Comparison of ENCODE assay signal across 11 cellular contexts in the genomic region with DNA sequence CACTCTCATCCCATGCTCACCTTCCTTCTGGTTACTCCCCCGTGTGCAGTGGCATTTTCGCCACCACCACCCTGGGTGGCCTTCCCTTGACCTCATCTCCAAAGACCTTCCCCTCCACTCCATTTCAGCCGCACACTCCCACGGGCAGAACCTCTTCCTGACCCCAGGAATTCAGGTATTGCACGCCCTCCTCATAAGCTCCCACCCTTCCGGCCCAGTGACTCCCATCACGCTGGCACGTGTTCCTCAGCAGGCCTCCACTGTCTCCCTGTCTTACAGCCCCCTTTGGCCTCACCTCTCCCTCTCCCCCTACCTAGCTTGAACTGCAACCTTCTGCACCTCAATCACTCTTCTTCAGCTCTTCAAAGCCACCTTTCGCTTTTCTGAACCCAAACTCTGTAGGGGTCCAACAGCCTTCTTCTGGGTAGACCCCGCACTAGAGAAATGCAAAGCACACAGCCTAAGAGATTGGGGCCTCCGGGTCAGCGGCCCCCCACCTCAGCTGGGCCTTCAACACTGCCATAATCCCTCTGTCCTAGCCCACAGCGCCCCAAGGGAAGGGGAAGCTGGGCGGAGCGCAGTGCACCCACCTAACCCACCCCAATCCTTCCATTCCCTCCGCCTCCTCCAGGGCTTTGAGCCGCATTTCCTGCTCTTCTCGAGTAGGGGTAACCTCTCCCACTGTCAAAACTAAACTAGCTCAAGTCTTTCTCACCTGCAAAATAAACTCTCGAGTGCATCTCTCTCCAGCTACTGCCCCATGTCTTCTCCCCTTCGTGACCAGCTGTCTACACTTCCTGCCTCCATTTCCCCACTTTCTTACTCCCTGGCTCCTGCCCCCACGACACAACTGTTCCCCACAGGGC. TPM values are rescaled to one million over a fixed set of nuclear protein-coding genes. Genes with fewer than 3 reads are reported as not detected.
DNase-seq lines count a peak whose midpoint lies in the region; ATAC-seq and TF ChIP-seq lines count a peak whose summit lies in the region.
"Had no signal": no experiment of that assay in that cellular context is flagged by ENCODE, and none has a peak within 500 bp of the region (broad histone marks: within the 10 kb centered on the region; RNA-seq: fewer than 3 reads in every experiment).

No MANE protein-coding gene starts in this region.

- peaks cover 14% of the 10 kb centered on the region; the same call in 1 of the 2 replicates for H4K20me1 ChIP-seq in DND-41 (ENCODE audit: insufficient read depth, low read length)
- H4K20me1 ChIP-seq in neural progenitor cell (ENCODE audit: low read depth): peaks cover 23% of the 10 kb centered on the region

- H3K4me1 Mint-ChIP-seq in IgD-negative memory B cell: peaks cover 10 to 16% (median 11%) of the 10 kb centered on the region in 3 donors
- H3K4me1 Mint-ChIP-seq in activated naive CD8-positive, alpha-beta T cell treated with anti-CD3 and anti-CD28 coated beads, Interleukin-2, amount 50 U/mL, for 24 hours: peaks cover 32% of the 10 kb centered on the region
- H3K4me1 Mint-ChIP-seq in neural progenitor cell: peaks cover 38% of the 10 kb centered on the region

- H3K27ac ChIP-seq in DND-41 (ENCODE audit: low read length) (no peak overlapping the region; the same call in 1 of the 2 replicates), neural progenitor cell (no peak overlapping the region)

- no peaks in the 10 kb centered on the region for H3K9me3 Mint-ChIP-seq in IgD-negative memory B cell
- H3K9me3 Mint-ChIP-seq in activated naive CD8-positive, alpha-beta T cell treated with anti-CD3 and anti-CD28 coated beads, Interleukin-2, amount 50 U/mL, for 24 hours: no peaks in the 10 kb centered on the region
- H3K9me3 Mint-ChIP-seq in neural progenitor cell: no peaks in the 10 kb centered on the region

- peak overlapping the region; percentile 82 for H2AFZ ChIP-seq in DND-41 (ENCODE audit: low read depth, low read length)
- H2AFZ ChIP-seq in neural progenitor cell (replicated peaks): no peak overlapping the region

- peak overlapping the region; percentile 68 for H3K9ac ChIP-seq in DND-41 (ENCODE audit: low read depth, low read length)
- H3K9ac ChIP-seq in neural progenitor cell: no peak overlapping the region

- H3K27ac Mint-ChIP-seq in IgD-negative memory B cell: peak overlapping the region in 2 of 3 donors; percentile 13 to 82
- H3K27ac Mint-ChIP-seq in activated naive CD8-positive, alpha-beta T cell treated with anti-CD3 and anti-CD28 coated beads, Interleukin-2, amount 50 U/mL, for 24 hours: peak overlapping the region; percentile 89
- H3K27ac Mint-ChIP-seq in neural progenitor cell: peak overlapping the region; percentile 51

- peak overlapping the region in 1 of 2 experiments; percentile 65; a peak in 2 of 4 replicates for H3K4me3 ChIP-seq in DND-41 (ENCODE audit: low read depth in 1 of 2, low read length in 2 of 2)
- H3K4me3 ChIP-seq in neural progenitor cell: peak overlapping the region; percentile 80

- H3K4me1 ChIP-seq in DND-41 (ENCODE audit: insufficient read depth, low read length) (peaks cover 41% of the 10 kb centered on the region), neural progenitor cell (peaks cover 23% of the 10 kb centered on the region)

- TF ChIP-seq CTCF in DND-41 (IDR thresholded peaks at IDR 0.05; ENCODE audit: borderline replicate concordance, extremely low read depth, low read length, poor library complexity, severe bottlenecking) (no peak), neural progenitor cell (IDR thresholded peaks at IDR 0.05) (no peak)

- H3K79me2 ChIP-seq in DND-41 (ENCODE audit: insufficient read depth, low read length) (peaks cover 37% of the 10 kb centered on the region), neural progenitor cell (ENCODE audit: low read depth) (peaks cover 36% of the 10 kb centered on the region)

- H3K27me3 ChIP-seq in DND-41 (ENCODE audit: insufficient read depth, low read length, poor library complexity) (peaks cover 11% of the 10 kb centered on the region), neural progenitor cell (no peaks in the 10 kb centered on the region)

- peaks cover 16% of the 10 kb centered on the region for H3K36me3 ChIP-seq in DND-41 (ENCODE audit: insufficient read depth, low read length)
- H3K36me3 ChIP-seq in neural progenitor cell: no peaks in the 10 kb centered on the region

- H3F3A ChIP-seq in neural progenitor cell (ENCODE audit: low read depth): peaks cover 4% of the 10 kb centered on the region

- peak overlapping the region; percentile 77 for H3K4me2 ChIP-seq in DND-41 (ENCODE audit: insufficient read depth, low read length)
- H3K4me2 ChIP-seq in neural progenitor cell: peak overlapping the region; percentile 85

- H3K9me3 ChIP-seq in DND-41 (ENCODE audit: insufficient read depth, low read length, severe bottlenecking) (no peaks in the 10 kb centered on the region), neural progenitor cell (ENCODE audit: low read depth) (no peaks in the 10 kb centered on the region)
- H3K9me3 ChIP-seq: psoas muscle had no signal

- no peaks in the 10 kb centered on the region for H3K36me3 Mint-ChIP-seq in IgD-negative memory B cell
- H3K36me3 Mint-ChIP-seq in activated naive CD8-positive, alpha-beta T cell treated with anti-CD3 and anti-CD28 coated beads, Interleukin-2, amount 50 U/mL, for 24 hours (ENCODE audit: low read depth): peaks cover 14% of the 10 kb centered on the region
- peaks cover 11% of the 10 kb centered on the region for H3K36me3 Mint-ChIP-seq in neural progenitor cell

- H3K4me3 Mint-ChIP-seq in IgD-negative memory B cell (peak overlapping the region in 2 of 4 donors; percentile 85 to 95), neural progenitor cell (peak overlapping the region; percentile 97)
- H3K4me3 Mint-ChIP-seq in activated naive CD8-positive, alpha-beta T cell treated with anti-CD3 and anti-CD28 coated beads, Interleukin-2, amount 50 U/mL, for 24 hours: peak overlapping the region; percentile 93

- no peak for DNase-seq in DND-41
- DNase-seq in activated naive CD8-positive, alpha-beta T cell treated with anti-CD3 and anti-CD28 coated beads, Interleukin-2, amount 50 U/mL, for 24 hours: no peak
- no peak for DNase-seq in neural progenitor cell (ENCODE audit: low spot score)
- no peak for DNase-seq in RKO (ENCODE audit: low spot score)
- DNase-seq: effector CD8-positive, alpha-beta T cell; NCI-H1436 treated with DMSO at 0.1 percent for 48 hours; psoas muscle had no signal

- ATAC-seq in DND-41 (ENCODE audit: insufficient read depth, low read depth): no peak
- ATAC-seq in activated naive CD8-positive, alpha-beta T cell treated with anti-CD3 and anti-CD28 coated beads, Interleukin-2, amount 50 U/mL, for 24 hours: no peak
- ATAC-seq in GM19467 (IDR thresholded peaks at IDR 0.05; ENCODE audit: unreplicated experiment): no peak
- ATAC-seq in HG03196 (IDR thresholded peaks at IDR 0.05; ENCODE audit: unreplicated experiment): no peak
- ATAC-seq: Right ventricle myocardium inferior had no signal

- H3K27me3 Mint-ChIP-seq in IgD-negative memory B cell: no peaks in the 10 kb centered on the region
- peaks cover 3% of the 10 kb centered on the region for H3K27me3 Mint-ChIP-seq in activated naive CD8-positive, alpha-beta T cell treated with anti-CD3 and anti-CD28 coated beads, Interleukin-2, amount 50 U/mL, for 24 hours
- H3K27me3 Mint-ChIP-seq in neural progenitor cell (ENCODE audit: insufficient read depth, low read depth): no peaks in the 10 kb centered on the region

RNA-seq across cellular contexts. Expression of a gene that starts 1.7 kb away (rescaled TPM):
- polyA plus RNA-seq in IgD-negative memory B cell: 7.2 TPM
- total RNA-seq in neural progenitor cell (ENCODE audit: low replicate concordance): 126 and 136 TPM in 2 replicates

RNA-seq across cellular contexts. Expression of a gene that starts 17.9 kb away (rescaled TPM):
- polyA plus RNA-seq in IgD-negative memory B cell: 36.8 TPM
- 25.7 and 68.2 TPM in 2 replicates for total RNA-seq in neural progenitor cell (ENCODE audit: low replicate concordance)

RNA-seq across cellular contexts. Expression of a gene that starts 18.2 kb away (rescaled TPM):
- polyA plus RNA-seq in IgD-negative memory B cell: 11.1 TPM
- 13.7 and 18.6 TPM in 2 replicates for total RNA-seq in neural progenitor cell (ENCODE audit: low replicate concordance)

RNA-seq across cellular contexts. Expression of a gene that starts 40.0 kb away (rescaled TPM):
- 87.4 TPM for polyA plus RNA-seq in IgD-negative memory B cell
- total RNA-seq in neural progenitor cell (ENCODE audit: low replicate concordance): 44.6 and 65.0 TPM in 2 replicates

RNA-seq across cellular contexts. Expression of a gene that starts 47.7 kb away (rescaled TPM):
- not detected for polyA plus RNA-seq in IgD-negative memory B cell
- not detected in 2 replicates for total RNA-seq in neural progenitor cell (ENCODE audit: low replicate concordance)
- total RNA-seq: psoas muscle, Right ventricle myocardium inferior had no signal
- polyA plus RNA-seq: psoas muscle had no signal
